8 cellular contexts compared by ENCODE assay signal in genomic region chr1:7070389-7071029, GRCh38.
DNase-seq lines count a peak whose midpoint lies in the region; ATAC-seq and TF ChIP-seq lines count a peak whose summit lies in the region.

No MANE protein-coding gene starts in this region.

- H3K9me3 ChIP-seq in Caco-2: no peaks in the 10 kb centered on the region
- no peaks in the 10 kb centered on the region for H3K9me3 ChIP-seq in thyroid gland

- WGBS in thyroid gland, 2 donors: 2 to 5% methylated on average over 8 to 13 of the region's 13 CpGs

- no peaks in the 10 kb centered on the region for H3K4me1 Mint-ChIP-seq in Caco-2 (ENCODE audit: low read depth, unreplicated experiment)

- no peaks in the 10 kb centered on the region for H3K27me3 ChIP-seq in Caco-2 (replicated peaks; ENCODE audit: control insufficient read depth, insufficient read depth, low read length)
- H3K27me3 ChIP-seq in thyroid gland: no peaks in the 10 kb centered on the region

- H3K36me3 Mint-ChIP-seq in Caco-2 (ENCODE audit: insufficient read depth, unreplicated experiment): no peaks in the 10 kb centered on the region

- no peak overlapping the region for H3K4me3 ChIP-seq in Caco-2 (ENCODE audit: low read depth, low read length)
- H3K4me3 ChIP-seq in thyroid gland (replicated peaks in 1 of 3): no peak overlapping the region

- intact Hi-C loops in Caco-2 (cut with micrococcal nuclease; ENCODE audit: unreplicated experiment) (loop anchor here (10.0 kb wide), 1 partner anchor 276 kb away; no protein-coding TSS in a partner anchor), thyroid gland (cut with DNase I) (no loop called here)

- TF ChIP-seq CTCF in Caco-2 (IDR thresholded peaks at IDR 0.05; ENCODE audit: insufficient read depth in 1 of 2, low read depth in 1 of 2, low read length in 1 of 2, severe bottlenecking in 1 of 2, unreplicated experiment in 1 of 2) (peak; percentile 64 to 83), thyroid gland (IDR thresholded peaks at IDR 0.05) (peak; percentile 59 to 85 (median 64))

- no peaks in the 10 kb centered on the region for H3K9me3 Mint-ChIP-seq in Caco-2 (ENCODE audit: unreplicated experiment)

- POLR2A ChIA-PET in Caco-2 (lab: Charles Lee): no interaction called here

- peaks cover 10% of the 10 kb centered on the region for H3K27me3 Mint-ChIP-seq in Caco-2 (ENCODE audit: insufficient read depth, unreplicated experiment)

- no peak overlapping the region for H3K4me3 Mint-ChIP-seq in Caco-2 (ENCODE audit: unreplicated experiment)

- peak; percentile 56 to 58 for DNase-seq in Caco-2
- DNase-seq in HT-29 (ENCODE audit: low spot score): peak; percentile 60
- peak; percentile 65 for DNase-seq in RKO (ENCODE audit: low spot score)
- DNase-seq in activated T-helper 9 cell treated with anti-CD3 and anti-CD28 coated beads, Interleukin-2, amount 50 U/mL, for 16 hours (ENCODE audit: low read depth): peak; percentile 9
- DNase-seq in foreskin melanocyte: peak; percentile 48
- peak in 45 of 56 donors; percentile 1 to 75 (median 24) for DNase-seq in nucleus accumbens (lab: John Stamatoyannopoulos, UW)
- DNase-seq in thyroid gland: peak; percentile 46 to 56

- no peak for ATAC-seq in HG02840 (IDR thresholded peaks at IDR 0.05; ENCODE audit: low FRiP score, unreplicated experiment)

- H3K27ac Mint-ChIP-seq in Caco-2 (ENCODE audit: unreplicated experiment): no peak overlapping the region

- H3K4me1 ChIP-seq in Caco-2 (no peaks in the 10 kb centered on the region), thyroid gland (peaks cover 0 to 3% of the 10 kb centered on the region in 2 donors)

- no TSS peak for BruUV-seq in Caco-2 (replicated peaks; lab: Mats Ljungman, UMichigan)

- H3K27ac ChIP-seq in thyroid gland: no peak overlapping the region

- TF ChIP-seq POLR2A in thyroid gland (IDR thresholded peaks at IDR 0.05): no peak

- CTCF ChIA-PET in Caco-2 (lab: Charles Lee): interaction anchor here (0.6 to 2.1 kb wide), 7 partner anchors 9 to 286 kb away, joined by 3 to 11 read pairs (median 3); partner anchors contain the start of gene CAMTA1

- H3K36me3 ChIP-seq in Caco-2 (ENCODE audit: control insufficient read depth, insufficient read depth, low read length) (no peaks in the 10 kb centered on the region), thyroid gland (no peaks in the 10 kb centered on the region)

Comparison
In these comparisons a context has a peak if more than half of its experiments do, and no peak if none do; other contexts are left out.
1. DNase-seq: peak in every context shown above with its lines; median percentile 65 in RKO; 60 in HT-29; 57 in Caco-2; 51 in thyroid gland; 48 in foreskin melanocyte; 24 in nucleus accumbens; 9 in activated T-helper 9 cell treated with anti-CD3 and anti-CD28 coated beads, Interleukin-2, amount 50 U/mL, for 16 hours.